Comparison of ENCODE assay signal across 8 cellular contexts in the genomic region with DNA sequence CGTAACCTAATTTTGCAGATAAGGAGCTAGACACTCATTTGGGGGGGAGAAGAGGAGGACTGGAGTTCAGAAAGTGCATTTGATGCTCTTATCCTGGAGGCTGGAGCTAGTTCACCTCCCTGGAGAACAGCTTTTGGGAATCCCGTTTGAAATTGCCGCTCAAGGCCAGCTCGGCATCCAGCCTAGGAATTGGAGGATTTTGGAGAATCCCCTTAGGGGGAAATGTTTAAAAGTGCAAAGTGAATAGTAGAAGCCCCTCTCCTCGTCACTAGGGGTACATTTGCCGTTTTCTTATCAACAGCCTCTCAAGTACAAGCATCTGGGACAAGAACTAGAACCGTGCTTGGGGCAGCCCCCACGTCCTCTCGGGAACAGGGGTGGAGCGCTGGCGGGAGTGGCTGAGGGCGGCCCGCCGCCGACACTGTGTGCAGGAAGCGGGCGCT. TPM values are rescaled to one million over a fixed set of nuclear protein-coding genes. Genes with fewer than 3 reads are reported as not detected.
DNase-seq lines count a peak whose midpoint lies in the region; ATAC-seq, FAIRE-seq and TF ChIP-seq lines count a peak whose summit lies in the region.

No MANE protein-coding gene starts in this region.

- peak overlapping the region; percentile 74 for H3K4me3 ChIP-seq in bronchial epithelial cell (ENCODE audit: low read depth, low read length)

- no peaks in the 10 kb centered on the region for H3K27me3 ChIP-seq in bronchial epithelial cell (ENCODE audit: control insufficient read depth, insufficient read depth, low read length)

- peak; percentile 20 to 39 for DNase-seq in activated CD4-positive, alpha-beta T cell treated with anti-CD3 and anti-CD28 coated beads for 24 hours (ENCODE audit: low read depth in 2 of 2)
- no peak for DNase-seq in activated CD4-positive, alpha-beta T cell treated with anti-CD3 and anti-CD28 coated beads for 1 hour
- peak; percentile 33 for DNase-seq in RKO (ENCODE audit: low spot score)
- peak; percentile 39 for DNase-seq in bronchial epithelial cell (ENCODE audit: low read depth)
- peak in 1 of 2 donors; percentile 86 for DNase-seq in left colon
- DNase-seq in stimulated activated CD8-positive, alpha-beta memory T cell treated with anti-CD3 and anti-CD28 coated beads, Interleukin-7, amount 100 ng/mL, for 24 hours (ENCODE audit: low read depth) = peak; percentile 35
- DNase-seq in NCI-H1436 treated with DMSO at 0.1 percent for 48 hours (lab: John Stamatoyannopoulos, UW) = no peak

- TF ChIP-seq CTCF in bronchial epithelial cell (IDR thresholded peaks at IDR 0.05; ENCODE audit: insufficient read depth, low read length, severe bottlenecking) = no peak

- no peak for FAIRE-seq in bronchial epithelial cell (lab: Jason Lieb, UNC)

- peak; percentile 16 for ATAC-seq in HG02943 (IDR thresholded peaks at IDR 0.05; ENCODE audit: low read depth, unreplicated experiment)
- ATAC-seq in left colon = peak; percentile 65

- intact Hi-C loops in left colon (cut with DNase I, micrococcal nuclease) = no loop called here

- H3K36me3 ChIP-seq in bronchial epithelial cell (ENCODE audit: control insufficient read depth, insufficient read depth, low read length) = no peaks in the 10 kb centered on the region

RNA-seq across cellular contexts. Expression of a gene that starts 1.3 kb away (rescaled TPM):
- total RNA-seq in bronchial epithelial cell (41.2 and 56.1 TPM in 2 replicates), left colon (10 to 100 TPM; 50.6 to 58.7 TPM)

RNA-seq across cellular contexts. Expression of a gene that starts 6.7 kb away (rescaled TPM):
- 0.13 and 1.1 TPM in 2 replicates for total RNA-seq in bronchial epithelial cell
- 10 to 100 TPM; 12.0 to 36.6 TPM for total RNA-seq in left colon

Comparison
In these comparisons a context has a peak if more than half of its experiments do, and no peak if none do; other contexts are left out.
1. DNase-seq: peak in activated CD4-positive, alpha-beta T cell treated with anti-CD3 and anti-CD28 coated beads for 24 hours (2 of 2), RKO (single experiment), bronchial epithelial cell (single experiment) and stimulated activated CD8-positive, alpha-beta memory T cell treated with anti-CD3 and anti-CD28 coated beads, Interleukin-7, amount 100 ng/mL, for 24 hours (single experiment); none in activated CD4-positive, alpha-beta T cell treated with anti-CD3 and anti-CD28 coated beads for 1 hour (single experiment) and NCI-H1436 treated with DMSO at 0.1 percent for 48 hours (single experiment).